Comparison of ENCODE assay signal across 1 cellular context in the genomic region with DNA sequence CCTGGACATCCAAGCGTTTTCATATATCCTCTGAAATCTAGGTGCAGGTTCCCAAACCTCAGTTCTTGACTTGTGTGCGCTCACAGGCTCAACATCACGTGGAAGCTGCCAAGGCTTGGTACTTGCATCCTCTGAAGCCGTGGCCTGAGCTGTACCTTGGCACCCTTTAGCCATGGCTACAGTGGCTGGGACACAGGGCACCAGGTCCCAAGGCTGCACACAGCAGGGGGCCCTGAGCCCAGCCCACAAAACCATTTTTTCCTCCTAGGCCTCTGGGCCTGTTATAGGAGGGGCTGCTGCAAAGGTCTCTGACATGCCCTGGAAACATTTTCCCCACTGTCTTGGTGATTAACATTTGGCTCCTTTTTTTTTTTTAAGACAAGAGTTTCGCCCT.
TF ChIP-seq lines count a peak whose summit lies in the region.

No MANE protein-coding gene starts in this region.

TF ChIP-seq in HepG2, 621 proteins besides CTCF, POLR2A, EP300 and RAD21 (continued from another document and continues in another):
- TF ChIP-seq, protein P1, sequence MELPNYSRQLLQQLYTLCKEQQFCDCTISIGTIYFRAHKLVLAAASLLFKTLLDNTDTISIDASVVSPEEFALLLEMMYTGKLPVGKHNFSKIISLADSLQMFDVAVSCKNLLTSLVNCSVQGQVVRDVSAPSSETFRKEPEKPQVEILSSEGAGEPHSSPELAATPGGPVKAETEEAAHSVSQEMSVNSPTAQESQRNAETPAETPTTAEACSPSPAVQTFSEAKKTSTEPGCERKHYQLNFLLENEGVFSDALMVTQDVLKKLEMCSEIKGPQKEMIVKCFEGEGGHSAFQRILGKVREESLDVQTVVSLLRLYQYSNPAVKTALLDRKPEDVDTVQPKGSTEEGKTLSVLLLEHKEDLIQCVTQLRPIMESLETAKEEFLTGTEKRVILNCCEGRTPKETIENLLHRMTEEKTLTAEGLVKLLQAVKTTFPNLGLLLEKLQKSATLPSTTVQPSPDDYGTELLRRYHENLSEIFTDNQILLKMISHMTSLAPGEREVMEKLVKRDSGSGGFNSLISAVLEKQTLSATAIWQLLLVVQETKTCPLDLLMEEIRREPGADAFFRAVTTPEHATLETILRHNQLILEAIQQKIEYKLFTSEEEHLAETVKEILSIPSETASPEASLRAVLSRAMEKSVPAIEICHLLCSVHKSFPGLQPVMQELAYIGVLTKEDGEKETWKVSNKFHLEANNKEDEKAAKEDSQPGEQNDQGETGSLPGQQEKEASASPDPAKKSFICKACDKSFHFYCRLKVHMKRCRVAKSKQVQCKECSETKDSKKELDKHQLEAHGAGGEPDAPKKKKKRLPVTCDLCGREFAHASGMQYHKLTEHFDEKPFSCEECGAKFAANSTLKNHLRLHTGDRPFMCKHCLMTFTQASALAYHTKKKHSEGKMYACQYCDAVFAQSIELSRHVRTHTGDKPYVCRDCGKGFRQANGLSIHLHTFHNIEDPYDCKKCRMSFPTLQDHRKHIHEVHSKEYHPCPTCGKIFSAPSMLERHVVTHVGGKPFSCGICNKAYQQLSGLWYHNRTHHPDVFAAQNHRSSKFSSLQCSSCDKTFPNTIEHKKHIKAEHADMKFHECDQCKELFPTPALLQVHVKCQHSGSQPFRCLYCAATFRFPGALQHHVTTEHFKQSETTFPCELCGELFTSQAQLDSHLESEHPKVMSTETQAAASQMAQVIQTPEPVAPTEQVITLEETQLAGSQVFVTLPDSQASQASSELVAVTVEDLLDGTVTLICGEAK (IDR thresholded peaks at IDR 0.05): no peak
- TF ChIP-seq, protein P1 (CRISPR knock-in tag; IDR thresholded peaks at IDR 0.05): no peak
- TF ChIP-seq ZNF570 (CRISPR knock-in tag; IDR thresholded peaks at IDR 0.05; ENCODE audit: borderline replicate concordance) (no peak), ZNF713 (CRISPR knock-in tag; IDR thresholded peaks at IDR 0.05) (no peak), ZNF839 (CRISPR knock-in tag; IDR thresholded peaks at IDR 0.05; ENCODE audit: borderline replicate concordance) (no peak), ZNF282 (IDR thresholded peaks at IDR 0.05; ENCODE audit: partially characterized antibody) (no peak), ZNF225 (CRISPR knock-in tag; IDR thresholded peaks at IDR 0.05) (peak; percentile 29; the same call in 1 of the 2 replicates), RXRB (CRISPR knock-in tag; IDR thresholded peaks at IDR 0.05; ENCODE audit: borderline replicate concordance) (no peak), ZNF432 (CRISPR knock-in tag; IDR thresholded peaks at IDR 0.05; ENCODE audit: borderline replicate concordance) (no peak), ZNF343 (CRISPR knock-in tag; IDR thresholded peaks at IDR 0.05) (no peak), ZNF776 (CRISPR knock-in tag; IDR thresholded peaks at IDR 0.05) (no peak), KDM5B (CRISPR knock-in tag; IDR thresholded peaks at IDR 0.05; ENCODE audit: borderline replicate concordance) (peak; percentile 61; the same call in 1 of the 2 replicates), TBL1XR1 (IDR thresholded peaks at IDR 0.05; ENCODE audit: borderline replicate concordance, low read length, partially characterized antibody) (no peak), HNRNPH1 (optimal IDR thresholded peaks at IDR 0.05; ENCODE audit: low read depth, low read length) (no peak), ZFP1 (CRISPR knock-in tag; IDR thresholded peaks at IDR 0.05) (no peak), ZBTB7A (CRISPR knock-in tag; IDR thresholded peaks at IDR 0.05) (no peak), ZFP36L2 (CRISPR knock-in tag; IDR thresholded peaks at IDR 0.05) (no peak), ZNF678 (CRISPR knock-in tag; IDR thresholded peaks at IDR 0.05) (peak; percentile 13; the same call in 1 of the 2 replicates), CCAR2 (optimal IDR thresholded peaks at IDR 0.05; ENCODE audit: low read depth, low read length) (no peak), KDM4B (CRISPR knock-in tag; IDR thresholded peaks at IDR 0.05) (no peak), HOXA3 (CRISPR knock-in tag; IDR thresholded peaks at IDR 0.05) (0 out of 2 replicates have a peak, but pooled peaks have one; percentile 2), ZNF232 (CRISPR knock-in tag; IDR thresholded peaks at IDR 0.05; ENCODE audit: borderline replicate concordance) (no peak), KDM3A (CRISPR knock-in tag; IDR thresholded peaks at IDR 0.05; ENCODE audit: low read depth) (no peak), TBX2 (CRISPR knock-in tag; IDR thresholded peaks at IDR 0.05; ENCODE audit: borderline replicate concordance) (peak; percentile 9; the same call in 1 of the 2 replicates), NR1H2 (CRISPR knock-in tag; IDR thresholded peaks at IDR 0.05; ENCODE audit: borderline replicate concordance, low read depth) (no peak), SMAD9 (CRISPR knock-in tag; IDR thresholded peaks at IDR 0.05) (no peak), FOXJ3 (CRISPR knock-in tag; IDR thresholded peaks at IDR 0.05; ENCODE audit: borderline replicate concordance) (no peak), XBP1 (CRISPR knock-in tag; IDR thresholded peaks at IDR 0.05) (no peak), HCFC1 (IDR thresholded peaks at IDR 0.05; ENCODE audit: low read depth, low read length) (no peak)
- TF ChIP-seq, protein P2, sequence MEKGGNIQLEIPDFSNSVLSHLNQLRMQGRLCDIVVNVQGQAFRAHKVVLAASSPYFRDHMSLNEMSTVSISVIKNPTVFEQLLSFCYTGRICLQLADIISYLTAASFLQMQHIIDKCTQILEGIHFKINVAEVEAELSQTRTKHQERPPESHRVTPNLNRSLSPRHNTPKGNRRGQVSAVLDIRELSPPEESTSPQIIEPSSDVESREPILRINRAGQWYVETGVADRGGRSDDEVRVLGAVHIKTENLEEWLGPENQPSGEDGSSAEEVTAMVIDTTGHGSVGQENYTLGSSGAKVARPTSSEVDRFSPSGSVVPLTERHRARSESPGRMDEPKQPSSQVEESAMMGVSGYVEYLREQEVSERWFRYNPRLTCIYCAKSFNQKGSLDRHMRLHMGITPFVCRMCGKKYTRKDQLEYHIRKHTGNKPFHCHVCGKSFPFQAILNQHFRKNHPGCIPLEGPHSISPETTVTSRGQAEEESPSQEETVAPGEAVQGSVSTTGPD (CRISPR knock-in tag; IDR thresholded peaks at IDR 0.05): no peak
- TF ChIP-seq, protein P3, sequence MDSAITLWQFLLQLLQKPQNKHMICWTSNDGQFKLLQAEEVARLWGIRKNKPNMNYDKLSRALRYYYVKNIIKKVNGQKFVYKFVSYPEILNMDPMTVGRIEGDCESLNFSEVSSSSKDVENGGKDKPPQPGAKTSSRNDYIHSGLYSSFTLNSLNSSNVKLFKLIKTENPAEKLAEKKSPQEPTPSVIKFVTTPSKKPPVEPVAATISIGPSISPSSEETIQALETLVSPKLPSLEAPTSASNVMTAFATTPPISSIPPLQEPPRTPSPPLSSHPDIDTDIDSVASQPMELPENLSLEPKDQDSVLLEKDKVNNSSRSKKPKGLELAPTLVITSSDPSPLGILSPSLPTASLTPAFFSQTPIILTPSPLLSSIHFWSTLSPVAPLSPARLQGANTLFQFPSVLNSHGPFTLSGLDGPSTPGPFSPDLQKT (CRISPR knock-in tag; IDR thresholded peaks at IDR 0.05; ENCODE audit: borderline replicate concordance): no peak
- TF ChIP-seq, protein P4, sequence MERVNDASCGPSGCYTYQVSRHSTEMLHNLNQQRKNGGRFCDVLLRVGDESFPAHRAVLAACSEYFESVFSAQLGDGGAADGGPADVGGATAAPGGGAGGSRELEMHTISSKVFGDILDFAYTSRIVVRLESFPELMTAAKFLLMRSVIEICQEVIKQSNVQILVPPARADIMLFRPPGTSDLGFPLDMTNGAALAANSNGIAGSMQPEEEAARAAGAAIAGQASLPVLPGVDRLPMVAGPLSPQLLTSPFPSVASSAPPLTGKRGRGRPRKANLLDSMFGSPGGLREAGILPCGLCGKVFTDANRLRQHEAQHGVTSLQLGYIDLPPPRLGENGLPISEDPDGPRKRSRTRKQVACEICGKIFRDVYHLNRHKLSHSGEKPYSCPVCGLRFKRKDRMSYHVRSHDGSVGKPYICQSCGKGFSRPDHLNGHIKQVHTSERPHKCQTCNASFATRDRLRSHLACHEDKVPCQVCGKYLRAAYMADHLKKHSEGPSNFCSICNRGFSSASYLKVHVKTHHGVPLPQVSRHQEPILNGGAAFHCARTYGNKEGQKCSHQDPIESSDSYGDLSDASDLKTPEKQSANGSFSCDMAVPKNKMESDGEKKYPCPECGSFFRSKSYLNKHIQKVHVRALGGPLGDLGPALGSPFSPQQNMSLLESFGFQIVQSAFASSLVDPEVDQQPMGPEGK (CRISPR knock-in tag; IDR thresholded peaks at IDR 0.05): no peak
- TF ChIP-seq, protein P5, sequence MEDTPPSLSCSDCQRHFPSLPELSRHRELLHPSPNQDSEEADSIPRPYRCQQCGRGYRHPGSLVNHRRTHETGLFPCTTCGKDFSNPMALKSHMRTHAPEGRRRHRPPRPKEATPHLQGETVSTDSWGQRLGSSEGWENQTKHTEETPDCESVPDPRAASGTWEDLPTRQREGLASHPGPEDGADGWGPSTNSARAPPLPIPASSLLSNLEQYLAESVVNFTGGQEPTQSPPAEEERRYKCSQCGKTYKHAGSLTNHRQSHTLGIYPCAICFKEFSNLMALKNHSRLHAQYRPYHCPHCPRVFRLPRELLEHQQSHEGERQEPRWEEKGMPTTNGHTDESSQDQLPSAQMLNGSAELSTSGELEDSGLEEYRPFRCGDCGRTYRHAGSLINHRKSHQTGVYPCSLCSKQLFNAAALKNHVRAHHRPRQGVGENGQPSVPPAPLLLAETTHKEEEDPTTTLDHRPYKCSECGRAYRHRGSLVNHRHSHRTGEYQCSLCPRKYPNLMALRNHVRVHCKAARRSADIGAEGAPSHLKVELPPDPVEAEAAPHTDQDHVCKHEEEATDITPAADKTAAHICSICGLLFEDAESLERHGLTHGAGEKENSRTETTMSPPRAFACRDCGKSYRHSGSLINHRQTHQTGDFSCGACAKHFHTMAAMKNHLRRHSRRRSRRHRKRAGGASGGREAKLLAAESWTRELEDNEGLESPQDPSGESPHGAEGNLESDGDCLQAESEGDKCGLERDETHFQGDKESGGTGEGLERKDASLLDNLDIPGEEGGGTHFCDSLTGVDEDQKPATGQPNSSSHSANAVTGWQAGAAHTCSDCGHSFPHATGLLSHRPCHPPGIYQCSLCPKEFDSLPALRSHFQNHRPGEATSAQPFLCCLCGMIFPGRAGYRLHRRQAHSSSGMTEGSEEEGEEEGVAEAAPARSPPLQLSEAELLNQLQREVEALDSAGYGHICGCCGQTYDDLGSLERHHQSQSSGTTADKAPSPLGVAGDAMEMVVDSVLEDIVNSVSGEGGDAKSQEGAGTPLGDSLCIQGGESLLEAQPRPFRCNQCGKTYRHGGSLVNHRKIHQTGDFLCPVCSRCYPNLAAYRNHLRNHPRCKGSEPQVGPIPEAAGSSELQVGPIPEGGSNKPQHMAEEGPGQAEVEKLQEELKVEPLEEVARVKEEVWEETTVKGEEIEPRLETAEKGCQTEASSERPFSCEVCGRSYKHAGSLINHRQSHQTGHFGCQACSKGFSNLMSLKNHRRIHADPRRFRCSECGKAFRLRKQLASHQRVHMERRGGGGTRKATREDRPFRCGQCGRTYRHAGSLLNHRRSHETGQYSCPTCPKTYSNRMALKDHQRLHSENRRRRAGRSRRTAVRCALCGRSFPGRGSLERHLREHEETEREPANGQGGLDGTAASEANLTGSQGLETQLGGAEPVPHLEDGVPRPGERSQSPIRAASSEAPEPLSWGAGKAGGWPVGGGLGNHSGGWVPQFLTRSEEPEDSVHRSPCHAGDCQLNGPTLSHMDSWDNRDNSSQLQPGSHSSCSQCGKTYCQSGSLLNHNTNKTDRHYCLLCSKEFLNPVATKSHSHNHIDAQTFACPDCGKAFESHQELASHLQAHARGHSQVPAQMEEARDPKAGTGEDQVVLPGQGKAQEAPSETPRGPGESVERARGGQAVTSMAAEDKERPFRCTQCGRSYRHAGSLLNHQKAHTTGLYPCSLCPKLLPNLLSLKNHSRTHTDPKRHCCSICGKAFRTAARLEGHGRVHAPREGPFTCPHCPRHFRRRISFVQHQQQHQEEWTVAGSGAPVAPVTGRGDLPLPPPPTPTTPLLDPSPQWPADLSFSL (CRISPR knock-in tag; IDR thresholded peaks at IDR 0.05): no peak
- TF ChIP-seq, protein P6, sequence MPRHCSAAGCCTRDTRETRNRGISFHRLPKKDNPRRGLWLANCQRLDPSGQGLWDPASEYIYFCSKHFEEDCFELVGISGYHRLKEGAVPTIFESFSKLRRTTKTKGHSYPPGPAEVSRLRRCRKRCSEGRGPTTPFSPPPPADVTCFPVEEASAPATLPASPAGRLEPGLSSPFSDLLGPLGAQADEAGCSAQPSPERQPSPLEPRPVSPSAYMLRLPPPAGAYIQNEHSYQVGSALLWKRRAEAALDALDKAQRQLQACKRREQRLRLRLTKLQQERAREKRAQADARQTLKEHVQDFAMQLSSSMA (CRISPR knock-in tag; IDR thresholded peaks at IDR 0.05): no peak
- TF ChIP-seq, protein P7, sequence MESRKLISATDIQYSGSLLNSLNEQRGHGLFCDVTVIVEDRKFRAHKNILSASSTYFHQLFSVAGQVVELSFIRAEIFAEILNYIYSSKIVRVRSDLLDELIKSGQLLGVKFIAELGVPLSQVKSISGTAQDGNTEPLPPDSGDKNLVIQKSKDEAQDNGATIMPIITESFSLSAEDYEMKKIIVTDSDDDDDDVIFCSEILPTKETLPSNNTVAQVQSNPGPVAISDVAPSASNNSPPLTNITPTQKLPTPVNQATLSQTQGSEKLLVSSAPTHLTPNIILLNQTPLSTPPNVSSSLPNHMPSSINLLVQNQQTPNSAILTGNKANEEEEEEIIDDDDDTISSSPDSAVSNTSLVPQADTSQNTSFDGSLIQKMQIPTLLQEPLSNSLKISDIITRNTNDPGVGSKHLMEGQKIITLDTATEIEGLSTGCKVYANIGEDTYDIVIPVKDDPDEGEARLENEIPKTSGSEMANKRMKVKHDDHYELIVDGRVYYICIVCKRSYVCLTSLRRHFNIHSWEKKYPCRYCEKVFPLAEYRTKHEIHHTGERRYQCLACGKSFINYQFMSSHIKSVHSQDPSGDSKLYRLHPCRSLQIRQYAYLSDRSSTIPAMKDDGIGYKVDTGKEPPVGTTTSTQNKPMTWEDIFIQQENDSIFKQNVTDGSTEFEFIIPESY (CRISPR knock-in tag; IDR thresholded peaks at IDR 0.05): no peak
